Comparison of ENCODE assay signal across 8 cellular contexts in genomic region chr7:44847920-44848634, GRCh38. TPM values are rescaled to one million over a fixed set of nuclear protein-coding genes. Genes with fewer than 3 reads are reported as not detected.
DNase-seq lines count a peak whose midpoint lies in the region; ATAC-seq, FAIRE-seq and TF ChIP-seq lines count a peak whose summit lies in the region.

H2AZ2 (minus strand) TSS chr7:44848087; CDS start chr7:44847971, 116 bp downstream.

- WGBS in adipose tissue, 3 donors = 1% methylated on average over 46 to 70 of the region's 70 CpGs
- WGBS in tibial nerve, 2 donors = 1% methylated on average over 45 to 51 of the region's 70 CpGs

- H3K4me3 ChIP-seq in cardiac muscle cell = peak within 1 kb of the TSS; percentile 65
- H3K4me3 ChIP-seq in parathyroid adenoma (ENCODE audit: low read depth, low read length) = peak within 1 kb of the TSS; percentile 70
- H3K4me3 ChIP-seq in tibial nerve = peak within 1 kb of the TSS; percentile 63 to 89 (median 72)

- H3K36me3 Mint-ChIP-seq in T-cell = no peaks in the 10 kb centered on the region

- no peaks in the 10 kb centered on the region for H3K9me3 ChIP-seq in cardiac muscle cell (ENCODE audit: low read depth)
- H3K9me3 ChIP-seq in parathyroid adenoma (ENCODE audit: control insufficient read depth, low read length) = no peaks in the 10 kb centered on the region
- no peaks in the 10 kb centered on the region for H3K9me3 ChIP-seq in tibial nerve

- H3K4me3 Mint-ChIP-seq in T-cell = peak within 1 kb of the TSS; percentile 94 to 97 (median 96)

- H3K27me3 Mint-ChIP-seq in T-cell = no peaks in the 10 kb centered on the region

- peaks cover 27 to 34% (median 34%) of the 10 kb centered on the region in 3 donors for H3K4me1 Mint-ChIP-seq in T-cell

- peak; percentile 89 to 92 for TF ChIP-seq EP300 in tibial nerve (IDR thresholded peaks at IDR 0.05)

- ATAC-seq in HG02840 (IDR thresholded peaks at IDR 0.05; ENCODE audit: low FRiP score, unreplicated experiment) (peak; percentile 81), T-cell (replicated peaks in 1 of 4) (peak; percentile 79 to 85 (median 82))

- peak within 1 kb of the TSS; percentile 88 for H3K4me2 ChIP-seq in parathyroid adenoma (ENCODE audit: low read length)

- DNase-seq in GM12891 (ENCODE audit: insufficient read length, low spot score) = peak; percentile 83
- DNase-seq in NCI-H1436 treated with DMSO at 0.1 percent for 48 hours (lab: John Stamatoyannopoulos, UW) = peak; percentile 97
- DNase-seq in T-cell = peak; percentile 98 to 100 (median 99)
- peak; percentile 100 for DNase-seq in cardiac muscle cell (ENCODE audit: low read depth in 1 of 2, low spot score in 1 of 2)
- DNase-seq in tibial nerve (ENCODE audit: low spot score in 2 of 2) = peak; percentile 99 to 100

- H3K27ac Mint-ChIP-seq in T-cell = peak within 1 kb of the TSS; percentile 99

- CTCF ChIA-PET in T-cell (lab: Charles Lee) = interaction anchor here in 1 of 2 donors (0.6 to 2.4 kb wide), 10 partner anchors 10 to 287 kb away, joined by 3 to 15 read pairs (median 4); partner anchors contain the start of gene PURB

- POLR2A ChIA-PET in T-cell (lab: Charles Lee) = interaction anchor here (0.5 to 2.6 kb wide), 17 partner anchors 8 to 275 kb away, joined by 3 to 15 read pairs (median 3); partner anchors contain the start of genes DDX56 (in 1 of the 2), PURB (in 1 of the 2), TBRG4 (in 1 of the 2) and TMED4 (in 1 of the 2)

- no peaks in the 10 kb centered on the region for H3K9me3 Mint-ChIP-seq in T-cell

- H3K36me3 ChIP-seq in cardiac muscle cell (no peaks in the 10 kb centered on the region), parathyroid adenoma (ENCODE audit: control insufficient read depth, insufficient read depth, low read length) (no peaks in the 10 kb centered on the region), tibial nerve (no peaks in the 10 kb centered on the region)

- peak within 1 kb of the TSS; percentile 60 for H3K27ac ChIP-seq in adipose tissue (ENCODE audit: low read depth, low read length)
- H3K27ac ChIP-seq in cardiac muscle cell = peak within 1 kb of the TSS; percentile 98
- H3K27ac ChIP-seq in parathyroid adenoma = peak within 1 kb of the TSS; percentile 85
- H3K27ac ChIP-seq in tibial nerve = peak within 1 kb of the TSS; percentile 93 to 99 (median 97)

- peak; percentile 79; the same call in 1 of the 2 replicates for TF ChIP-seq POLR2A in GM12891 (IDR thresholded peaks at IDR 0.05; ENCODE audit: low read depth, low read length)
- peak; percentile 89 to 97 for TF ChIP-seq POLR2A in tibial nerve (IDR thresholded peaks at IDR 0.05)

- H3K4me1 ChIP-seq in cardiac muscle cell (ENCODE audit: low read depth) (no peaks in the 10 kb centered on the region), parathyroid adenoma (peaks cover 3% of the 10 kb centered on the region), tibial nerve (peaks cover 0 to 43% (median 18%) of the 10 kb centered on the region in 4 donors)

- peak within 1 kb of the TSS; percentile 8 for H3K9ac ChIP-seq in parathyroid adenoma

- H3K27me3 ChIP-seq in cardiac muscle cell = no peaks in the 10 kb centered on the region
- H3K27me3 ChIP-seq in parathyroid adenoma (ENCODE audit: control insufficient read depth, insufficient read depth, low read length) = no peaks in the 10 kb centered on the region
- no peaks in the 10 kb centered on the region for H3K27me3 ChIP-seq in tibial nerve

- H2AFZ ChIP-seq in parathyroid adenoma = peak within 1 kb of the TSS; percentile 87

- peak; percentile 97 for FAIRE-seq in GM12891 (lab: Jason Lieb, UNC)

- no peak for TF ChIP-seq CTCF in cardiac muscle cell (IDR thresholded peaks at IDR 0.05; ENCODE audit: low read depth, low read length)
- no peak for TF ChIP-seq CTCF in parathyroid adenoma (IDR thresholded peaks at IDR 0.05)
- peak in 2 of 5 experiments; percentile 63 to 83 for TF ChIP-seq CTCF in tibial nerve (IDR thresholded peaks at IDR 0.05)

- H3K79me2 ChIP-seq in parathyroid adenoma = peaks cover 10% of the 10 kb centered on the region

TF ChIP-seq in GM12891, 5 proteins besides CTCF, POLR2A, EP300 and RAD21:
- no peak for TF ChIP-seq PAX5 (IDR thresholded peaks at IDR 0.05; ENCODE audit: insufficient read depth, low read length, severe bottlenecking)
- TF ChIP-seq TAF1 (IDR thresholded peaks at IDR 0.05; ENCODE audit: low read depth, low read length) = peak; percentile 45; the same call in 1 of the 2 replicates
- TF ChIP-seq SPI1 (IDR thresholded peaks at IDR 0.05; ENCODE audit: low read depth, low read length) = no peak
- peak; percentile 22; the same call in 1 of the 2 replicates for TF ChIP-seq POU2F2 (IDR thresholded peaks at IDR 0.05; ENCODE audit: low read depth, low read length)
- TF ChIP-seq POLR2AphosphoS5 (IDR thresholded peaks at IDR 0.05; ENCODE audit: low read depth, low read length) = peak; percentile 82

RNA-seq across cellular contexts. Expression of gene H2AZ2, which starts in this region (rescaled TPM):
- 136 TPM for polyA plus RNA-seq in GM12891 (2012; ENCODE audit: low read depth, missing spikeins)
- total RNA-seq in T-cell = 100 to 1,000 TPM; 151 to 177 (median 158) TPM
- 100 to 1,000 TPM in 1 of 3 donors, 10 to 100 TPM in 2; 53.1 to 123 (median 78.6) TPM for polyA plus RNA-seq in adipose tissue
- 219 and 319 TPM in 2 replicates for total RNA-seq in cardiac muscle cell
- 178 and 294 TPM in 2 replicates for polyA plus RNA-seq in cardiac muscle cell
- total RNA-seq in tibial nerve = 100 to 1,000 TPM in 3 of 4 donors, 10 to 100 TPM in 1; 97.5 to 136 (median 126) TPM

Comparison
In these comparisons a context has a peak if more than half of its experiments do, and no peak if none do; other contexts are left out.
1. Peak in every context shown above with its lines: DNase-seq, ATAC-seq, H3K4me3 ChIP-seq and H3K27ac ChIP-seq.